In genomic region chr3:194871864-194872668, GRCh38 we compare ENCODE assay signal across 8 cellular contexts.
A peak's percentile ranks its signal among the peaks of the same experiment; 100 is the strongest.
DNase-seq lines count a peak whose midpoint lies in the region; ATAC-seq and TF ChIP-seq lines count a peak whose summit lies in the region.

No MANE protein-coding gene starts in this region.

- POLR2A ChIA-PET in activated CD4-positive, alpha-beta T cell treated with anti-CD3 and anti-CD28 coated beads for 36 hours (lab: Charles Lee), result no interaction called here

- ATAC-seq in upper lobe of right lung (peak; percentile 76), HG03565 (IDR thresholded peaks at IDR 0.05; ENCODE audit: unreplicated experiment) (no peak)
- ATAC-seq in activated CD4-positive, alpha-beta T cell treated with anti-CD3 and anti-CD28 coated beads for 36 hours, result no peak

- H3K9me3 ChIP-seq in WERI-Rb-1 (ENCODE audit: severe bottlenecking) (no peaks in the 10 kb centered on the region), upper lobe of right lung (no peaks in the 10 kb centered on the region)

- H3K27ac ChIP-seq in WERI-Rb-1 (peak overlapping the region; percentile 92), upper lobe of right lung (peak overlapping the region; percentile 60)

- no peaks in the 10 kb centered on the region for H3K9me3 Mint-ChIP-seq in activated CD4-positive, alpha-beta T cell treated with anti-CD3 and anti-CD28 coated beads for 36 hours (ENCODE audit: low read depth)

- no peak overlapping the region for H3K4me3 ChIP-seq in WERI-Rb-1 (ENCODE audit: low read depth, low read length)
- peak overlapping the region; percentile 10 for H3K4me3 ChIP-seq in upper lobe of right lung

- H3K36me3 ChIP-seq in WERI-Rb-1 (no peaks in the 10 kb centered on the region), upper lobe of right lung (no peaks in the 10 kb centered on the region)

- no peaks in the 10 kb centered on the region for H3K27me3 ChIP-seq in WERI-Rb-1 (ENCODE audit: insufficient read depth, low read depth, severe bottlenecking)
- no peaks in the 10 kb centered on the region for H3K27me3 ChIP-seq in upper lobe of right lung

- intact Hi-C loops in upper lobe of right lung (cut with DNase I), result no loop called here
- intact Hi-C loops in activated CD4-positive, alpha-beta T cell treated with anti-CD3 and anti-CD28 coated beads for 36 hours (cut with DNase I, micrococcal nuclease), result no loop called here

- TF ChIP-seq CTCF in WERI-Rb-1 (IDR thresholded peaks at IDR 0.05; ENCODE audit: low read depth, low read length) (no peak), upper lobe of right lung (IDR thresholded peaks at IDR 0.05) (no peak)

- peak; percentile 69 for DNase-seq in NCI-H82 (lab: John Stamatoyannopoulos, UW)
- no peak for DNase-seq in NCI-H82 treated with DMSO at 0.1 percent for 48 hours (lab: John Stamatoyannopoulos, UW; ENCODE audit: unreplicated experiment)
- peak; percentile 39 for DNase-seq in WERI-Rb-1
- peak; percentile 31 for DNase-seq in hepatic stellate cell (ENCODE audit: low spot score)
- DNase-seq in upper lobe of right lung, result no peak
- no peak for DNase-seq in activated CD4-positive, alpha-beta T cell treated with anti-CD3 and anti-CD28 coated beads for 36 hours
- no peak for DNase-seq in NCI-H748 (lab: John Stamatoyannopoulos, UW; ENCODE audit: unreplicated experiment)

- no peaks in the 10 kb centered on the region for H3K36me3 Mint-ChIP-seq in activated CD4-positive, alpha-beta T cell treated with anti-CD3 and anti-CD28 coated beads for 36 hours (ENCODE audit: low read depth)

- H3K27ac Mint-ChIP-seq in activated CD4-positive, alpha-beta T cell treated with anti-CD3 and anti-CD28 coated beads for 36 hours, result no peak overlapping the region

- H3K27me3 Mint-ChIP-seq in activated CD4-positive, alpha-beta T cell treated with anti-CD3 and anti-CD28 coated beads for 36 hours, result peaks cover 7% of the 10 kb centered on the region

- H3K4me3 Mint-ChIP-seq in activated CD4-positive, alpha-beta T cell treated with anti-CD3 and anti-CD28 coated beads for 36 hours, result no peak overlapping the region

- peaks cover 27% of the 10 kb centered on the region for H3K4me1 ChIP-seq in upper lobe of right lung

- H3K4me1 Mint-ChIP-seq in activated CD4-positive, alpha-beta T cell treated with anti-CD3 and anti-CD28 coated beads for 36 hours, result no peaks in the 10 kb centered on the region

- CTCF ChIA-PET in activated CD4-positive, alpha-beta T cell treated with anti-CD3 and anti-CD28 coated beads for 36 hours (lab: Charles Lee), result interaction anchor here (0.6 to 0.7 kb wide), 2 partner anchors 207 to 307 kb away, joined by 3 read pairs; no protein-coding TSS in a partner anchor

Comparison
In these comparisons a context has a peak if more than half of its experiments do, and no peak if none do; other contexts are left out.
1. DNase-seq: peak in NCI-H82 (single experiment), WERI-Rb-1 (single experiment) and hepatic stellate cell (single experiment); none in NCI-H82 treated with DMSO at 0.1 percent for 48 hours (single experiment), upper lobe of right lung (single experiment), activated CD4-positive, alpha-beta T cell treated with anti-CD3 and anti-CD28 coated beads for 36 hours (single experiment) and NCI-H748 (single experiment).